14 cellular contexts compared by ENCODE assay signal in the genomic region with DNA sequence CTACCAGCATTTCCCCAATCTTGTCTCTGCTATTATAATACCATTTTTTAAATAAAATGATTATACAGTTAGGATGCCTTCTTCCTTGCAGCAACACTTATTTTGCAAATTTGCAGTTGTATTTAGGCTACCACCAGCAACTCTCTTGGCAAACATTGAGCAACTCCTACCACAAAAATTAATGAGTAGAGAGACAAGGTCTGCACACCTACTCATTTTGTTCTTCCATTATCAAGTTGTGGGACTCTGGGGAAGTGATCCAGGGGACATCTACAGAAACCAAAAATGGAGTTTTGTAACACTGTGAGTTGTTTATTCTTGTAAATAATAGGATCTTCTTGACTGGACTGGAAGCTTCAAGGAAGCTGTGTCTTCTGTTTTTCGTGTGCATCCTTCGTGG.
"Had no signal": no experiment of that assay in that cellular context is flagged by ENCODE, and none has a peak within 500 bp of the region (broad histone marks: within the 10 kb centered on the region; RNA-seq: fewer than 3 reads in every experiment).

No MANE protein-coding gene starts in this region.

- DNase-seq: activated CD4-positive, alpha-beta T cell treated with anti-CD3 and anti-CD28 coated beads for 4 hours; activated gamma-delta T cell; activated T-cell treated with anti-CD3 and anti-CD28 coated beads for 4 hours; aorta; cerebellar nuclear complex; effector CD8-positive, alpha-beta T cell; foreskin keratinocyte; heart left ventricle; lower lobe of right lung; stimulated activated CD4-positive, alpha-beta T cell treated with anti-CD3 and anti-CD28 coated beads, Interleukin-12 subunit alpha, Interleukin-12 subunit beta, amount 100 ng/mL, for 4 hours; stimulated activated CD4-positive, alpha-beta T cell treated with anti-CD3 and anti-CD28 coated beads, Interleukin-2, amount 100 ng/mL, for 24 hours; T-helper 17 cell; thyroid gland had no signal

- H3K9me3 Mint-ChIP-seq: mesothelial cell of epicardium had no signal

- H3K27ac Mint-ChIP-seq: mesothelial cell of epicardium, T-helper 17 cell had no signal

- H3K27me3 Mint-ChIP-seq: T-helper 17 cell had no signal

- H3K4me3 Mint-ChIP-seq: mesothelial cell of epicardium, T-helper 17 cell had no signal
